ENCODE assay signal across 24 cellular contexts in genomic region chr13:40136896-40137295, GRCh38.
"Had no signal": no experiment of that assay in that cellular context is flagged by ENCODE, and none has a peak within 500 bp of the region (broad histone marks: within the 10 kb centered on the region; RNA-seq: fewer than 3 reads in every experiment).

No MANE protein-coding gene starts in this region.

- H3K9me3 ChIP-seq: ascending aorta, body of pancreas had no signal

- H3K4me3 ChIP-seq: ascending aorta, body of pancreas had no signal

- H3K27me3 ChIP-seq: ascending aorta, body of pancreas had no signal

- H3K4me3 Mint-ChIP-seq: activated B cell treated with CpG ODN at 0.5 μM for 24 hours; activated CD4-positive, alpha-beta memory T cell treated with anti-CD3 and anti-CD28 coated beads, Interleukin-2, amount 10 ng/mL, durations not matched to agents 7 days and 5 days; central memory CD8-positive, alpha-beta T cell; T-helper 17 cell had no signal

- ATAC-seq: body of pancreas, PC-3, T-helper 17 cell had no signal

- H3K27ac Mint-ChIP-seq: activated B cell treated with CpG ODN at 0.5 μM for 24 hours; activated CD4-positive, alpha-beta memory T cell treated with anti-CD3 and anti-CD28 coated beads, Interleukin-2, amount 10 ng/mL, durations not matched to agents 7 days and 5 days had no signal

- H3K4me1 ChIP-seq: body of pancreas had no signal

- H3K27me3 Mint-ChIP-seq: activated B cell treated with CpG ODN at 0.5 μM for 24 hours; activated CD4-positive, alpha-beta memory T cell treated with anti-CD3 and anti-CD28 coated beads, Interleukin-2, amount 10 ng/mL, durations not matched to agents 7 days and 5 days; central memory CD8-positive, alpha-beta T cell; T-helper 17 cell had no signal

- DNase-seq: activated B cell treated with CpG ODN at 0.5 μM for 24 hours; activated CD4-positive, alpha-beta memory T cell treated with anti-CD3 and anti-CD28 coated beads, Interleukin-2, amount 10 ng/mL, durations not matched to agents 7 days and 5 days; activated CD4-positive, alpha-beta T cell treated with anti-CD3 and anti-CD28 coated beads for 1 hour; activated CD4-positive, alpha-beta T cell treated with anti-CD3 and anti-CD28 coated beads, Interleukin-2, amount 50 U/mL, for 1 hour; activated effector memory CD4-positive, alpha-beta T cell treated with anti-CD3 and anti-CD28 coated beads, Interleukin-2, amount 50 U/mL, for 16 hours; activated naive CD4-positive, alpha-beta T cell treated with Interleukin-2 at 50 U/mL for 16 hours; activated T-cell treated with anti-CD3 and anti-CD28 coated beads for 4 hours; amniotic stem cell; body of pancreas; NCI-H1092; NCI-H1417; NCI-H1694; NCI-H2029 treated with DMSO at 0.1 percent for 48 hours; NCI-H345; NCI-H510A treated with DMSO at 0.1 percent for 48 hours; NCI-H69; NK-92 treated with Interleukin-12 subunit alpha and Interleukin-12 subunit beta, amount 100 ng/mL, for 24 hours; PC-3; SIG-M5; T-helper 17 cell; T-helper 9 cell had no signal

- H3K4me1 Mint-ChIP-seq: activated B cell treated with CpG ODN at 0.5 μM for 24 hours; central memory CD8-positive, alpha-beta T cell had no signal

- H3K36me3 ChIP-seq: ascending aorta had no signal

- H3K9me3 Mint-ChIP-seq: activated B cell treated with CpG ODN at 0.5 μM for 24 hours; central memory CD8-positive, alpha-beta T cell had no signal

- H3K27ac ChIP-seq: body of pancreas, KMS-11 had no signal
